ENCODE assay signal across 1 cellular context in the genomic region with DNA sequence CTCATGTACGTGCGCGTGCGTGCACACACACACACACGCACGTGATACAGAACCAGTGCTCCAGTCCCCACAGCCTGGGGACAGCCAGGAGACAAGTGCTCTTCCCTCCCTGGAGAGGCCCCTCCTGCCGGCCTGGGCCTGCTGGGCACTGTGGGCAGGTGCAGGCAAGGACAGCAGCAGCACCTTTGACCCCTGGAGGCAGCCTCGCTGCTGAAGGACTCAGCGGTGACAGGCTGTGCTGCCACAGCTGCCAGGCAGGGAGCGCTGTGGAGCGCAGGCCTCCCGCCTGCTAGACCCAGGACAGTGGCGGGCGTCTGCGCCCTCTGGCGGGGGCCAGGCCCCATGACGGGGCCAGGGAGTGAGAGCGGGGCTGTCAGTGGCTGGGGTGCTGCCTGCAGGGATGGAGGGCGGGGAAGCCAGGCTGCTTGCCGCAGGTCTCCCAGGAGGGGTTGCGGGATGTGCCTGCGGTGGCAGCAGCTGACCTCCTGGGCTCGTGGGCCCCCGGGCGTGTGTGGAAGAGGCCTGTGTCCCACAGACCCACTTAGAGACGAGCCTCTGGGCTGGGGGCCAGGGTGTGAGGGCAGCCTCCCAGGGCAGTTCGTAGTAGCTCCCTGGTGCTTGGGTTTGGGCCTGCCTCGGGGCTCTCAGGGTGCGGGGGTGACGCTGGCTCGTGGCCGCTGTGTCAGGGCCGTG.
TF ChIP-seq lines count a peak whose summit lies in the region.

No MANE protein-coding gene starts in this region.

TF ChIP-seq in HepG2, 621 proteins besides CTCF, POLR2A, EP300 and RAD21 (continued from another document and continues in another):
- TF ChIP-seq, protein P1, sequence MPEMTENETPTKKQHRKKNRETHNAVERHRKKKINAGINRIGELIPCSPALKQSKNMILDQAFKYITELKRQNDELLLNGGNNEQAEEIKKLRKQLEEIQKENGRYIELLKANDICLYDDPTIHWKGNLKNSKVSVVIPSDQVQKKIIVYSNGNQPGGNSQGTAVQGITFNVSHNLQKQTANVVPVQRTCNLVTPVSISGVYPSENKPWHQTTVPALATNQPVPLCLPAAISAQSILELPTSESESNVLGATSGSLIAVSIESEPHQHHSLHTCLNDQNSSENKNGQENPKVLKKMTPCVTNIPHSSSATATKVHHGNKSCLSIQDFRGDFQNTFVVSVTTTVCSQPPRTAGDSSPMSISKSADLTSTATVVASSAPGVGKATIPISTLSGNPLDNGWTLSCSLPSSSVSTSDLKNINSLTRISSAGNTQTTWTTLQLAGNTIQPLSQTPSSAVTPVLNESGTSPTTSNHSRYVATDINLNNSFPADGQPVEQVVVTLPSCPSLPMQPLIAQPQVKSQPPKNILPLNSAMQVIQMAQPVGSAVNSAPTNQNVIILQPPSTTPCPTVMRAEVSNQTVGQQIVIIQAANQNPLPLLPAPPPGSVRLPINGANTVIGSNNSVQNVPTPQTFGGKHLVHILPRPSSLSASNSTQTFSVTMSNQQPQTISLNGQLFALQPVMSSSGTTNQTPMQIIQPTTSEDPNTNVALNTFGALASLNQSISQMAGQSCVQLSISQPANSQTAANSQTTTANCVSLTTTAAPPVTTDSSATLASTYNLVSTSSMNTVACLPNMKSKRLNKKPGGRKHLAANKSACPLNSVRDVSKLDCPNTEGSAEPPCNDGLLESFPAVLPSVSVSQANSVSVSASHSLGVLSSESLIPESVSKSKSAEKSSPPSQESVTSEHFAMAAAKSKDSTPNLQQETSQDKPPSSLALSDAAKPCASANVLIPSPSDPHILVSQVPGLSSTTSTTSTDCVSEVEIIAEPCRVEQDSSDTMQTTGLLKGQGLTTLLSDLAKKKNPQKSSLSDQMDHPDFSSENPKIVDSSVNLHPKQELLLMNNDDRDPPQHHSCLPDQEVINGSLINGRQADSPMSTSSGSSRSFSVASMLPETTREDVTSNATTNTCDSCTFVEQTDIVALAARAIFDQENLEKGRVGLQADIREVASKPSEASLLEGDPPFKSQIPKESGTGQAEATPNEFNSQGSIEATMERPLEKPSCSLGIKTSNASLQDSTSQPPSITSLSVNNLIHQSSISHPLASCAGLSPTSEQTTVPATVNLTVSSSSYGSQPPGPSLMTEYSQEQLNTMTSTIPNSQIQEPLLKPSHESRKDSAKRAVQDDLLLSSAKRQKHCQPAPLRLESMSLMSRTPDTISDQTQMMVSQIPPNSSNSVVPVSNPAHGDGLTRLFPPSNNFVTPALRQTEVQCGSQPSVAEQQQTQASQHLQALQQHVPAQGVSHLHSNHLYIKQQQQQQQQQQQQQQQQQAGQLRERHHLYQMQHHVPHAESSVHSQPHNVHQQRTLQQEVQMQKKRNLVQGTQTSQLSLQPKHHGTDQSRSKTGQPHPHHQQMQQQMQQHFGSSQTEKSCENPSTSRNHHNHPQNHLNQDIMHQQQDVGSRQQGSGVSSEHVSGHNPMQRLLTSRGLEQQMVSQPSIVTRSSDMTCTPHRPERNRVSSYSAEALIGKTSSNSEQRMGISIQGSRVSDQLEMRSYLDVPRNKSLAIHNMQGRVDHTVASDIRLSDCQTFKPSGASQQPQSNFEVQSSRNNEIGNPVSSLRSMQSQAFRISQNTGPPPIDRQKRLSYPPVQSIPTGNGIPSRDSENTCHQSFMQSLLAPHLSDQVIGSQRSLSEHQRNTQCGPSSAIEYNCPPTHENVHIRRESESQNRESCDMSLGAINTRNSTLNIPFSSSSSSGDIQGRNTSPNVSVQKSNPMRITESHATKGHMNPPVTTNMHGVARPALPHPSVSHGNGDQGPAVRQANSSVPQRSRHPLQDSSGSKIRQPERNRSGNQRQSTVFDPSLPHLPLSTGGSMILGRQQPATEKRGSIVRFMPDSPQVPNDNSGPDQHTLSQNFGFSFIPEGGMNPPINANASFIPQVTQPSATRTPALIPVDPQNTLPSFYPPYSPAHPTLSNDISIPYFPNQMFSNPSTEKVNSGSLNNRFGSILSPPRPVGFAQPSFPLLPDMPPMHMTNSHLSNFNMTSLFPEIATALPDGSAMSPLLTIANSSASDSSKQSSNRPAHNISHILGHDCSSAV (CRISPR knock-in tag; IDR thresholded peaks at IDR 0.05; ENCODE audit: borderline replicate concordance), result no peak
- 0 out of 2 replicates have a peak, but pooled peaks have one; percentile 67 for TF ChIP-seq ZNF101 (CRISPR knock-in tag; IDR thresholded peaks at IDR 0.05; ENCODE audit: borderline replicate concordance, low read depth)
- TF ChIP-seq SRSF4 (IDR thresholded peaks at IDR 0.05; ENCODE audit: low read depth, low read length, poor library complexity, severe bottlenecking), result no peak
- TF ChIP-seq MATR3 (CRISPR knock-in tag; IDR thresholded peaks at IDR 0.05), result no peak
- TF ChIP-seq ZFP90 (CRISPR knock-in tag; IDR thresholded peaks at IDR 0.05; ENCODE audit: borderline replicate concordance), result peak; percentile 99
- TF ChIP-seq, protein P2, sequence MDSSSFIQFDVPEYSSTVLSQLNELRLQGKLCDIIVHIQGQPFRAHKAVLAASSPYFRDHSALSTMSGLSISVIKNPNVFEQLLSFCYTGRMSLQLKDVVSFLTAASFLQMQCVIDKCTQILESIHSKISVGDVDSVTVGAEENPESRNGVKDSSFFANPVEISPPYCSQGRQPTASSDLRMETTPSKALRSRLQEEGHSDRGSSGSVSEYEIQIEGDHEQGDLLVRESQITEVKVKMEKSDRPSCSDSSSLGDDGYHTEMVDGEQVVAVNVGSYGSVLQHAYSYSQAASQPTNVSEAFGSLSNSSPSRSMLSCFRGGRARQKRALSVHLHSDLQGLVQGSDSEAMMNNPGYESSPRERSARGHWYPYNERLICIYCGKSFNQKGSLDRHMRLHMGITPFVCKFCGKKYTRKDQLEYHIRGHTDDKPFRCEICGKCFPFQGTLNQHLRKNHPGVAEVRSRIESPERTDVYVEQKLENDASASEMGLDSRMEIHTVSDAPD (CRISPR knock-in tag; IDR thresholded peaks at IDR 0.05), result no peak
- peak; percentile 77 for TF ChIP-seq BHLHE40 (IDR thresholded peaks at IDR 0.05; ENCODE audit: low read length)
- TF ChIP-seq HIVEP1 (CRISPR knock-in tag; IDR thresholded peaks at IDR 0.05), result peak; percentile 88
- peak; percentile 81; the same call in 1 of the 2 replicates for TF ChIP-seq ZFP36L2 (CRISPR knock-in tag; IDR thresholded peaks at IDR 0.05)
- TF ChIP-seq GABPB1 (CRISPR knock-in tag; IDR thresholded peaks at IDR 0.05), result peak; percentile 86
- TF ChIP-seq ZNF737 (CRISPR knock-in tag; IDR thresholded peaks at IDR 0.05; ENCODE audit: borderline replicate concordance), result no peak
- no peak; the same call in 1 of the 2 replicates for TF ChIP-seq ZNF660 (CRISPR knock-in tag; IDR thresholded peaks at IDR 0.05; ENCODE audit: borderline replicate concordance, low read depth)
- TF ChIP-seq REL (CRISPR knock-in tag; conservative IDR thresholded peaks at IDR 0.05), result no peak; the same call in 1 of the 2 replicates
- peak; percentile 97 for TF ChIP-seq ZSCAN9 (CRISPR knock-in tag; IDR thresholded peaks at IDR 0.05; ENCODE audit: borderline replicate concordance)
- 0 out of 2 replicates have a peak, but pooled peaks have one; percentile 44 for TF ChIP-seq ZNF329 (CRISPR knock-in tag; IDR thresholded peaks at IDR 0.05; ENCODE audit: low read depth)
- no peak for TF ChIP-seq SUZ12 (IDR thresholded peaks at IDR 0.05; ENCODE audit: low read depth, low read length)
- TF ChIP-seq ZNF235 (CRISPR knock-in tag; IDR thresholded peaks at IDR 0.05; ENCODE audit: borderline replicate concordance), result peak; percentile 94
- peak; percentile 95 for TF ChIP-seq MAF1 (CRISPR knock-in tag; IDR thresholded peaks at IDR 0.05; ENCODE audit: borderline replicate concordance)
- TF ChIP-seq ELF3 (CRISPR knock-in tag; IDR thresholded peaks at IDR 0.05), result peak; percentile 91
- TF ChIP-seq RBM22 (optimal IDR thresholded peaks at IDR 0.05; ENCODE audit: low read length), result peak; percentile 87
- TF ChIP-seq ZSCAN20 (CRISPR knock-in tag; IDR thresholded peaks at IDR 0.05; ENCODE audit: borderline replicate concordance), result 0 out of 2 replicates have a peak, but pooled peaks have one; percentile 84
- peak; percentile 95 for TF ChIP-seq ZFX (CRISPR knock-in tag; IDR thresholded peaks at IDR 0.05; ENCODE audit: low read depth)
- TF ChIP-seq, protein P3, sequence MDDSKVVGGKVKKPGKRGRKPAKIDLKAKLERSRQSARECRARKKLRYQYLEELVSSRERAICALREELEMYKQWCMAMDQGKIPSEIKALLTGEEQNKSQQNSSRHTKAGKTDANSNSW (CRISPR knock-in tag; IDR thresholded peaks at IDR 0.05; ENCODE audit: borderline replicate concordance), result peak; percentile 77; the same call in 1 of the 2 replicates
- no peak for TF ChIP-seq SRSF9 (IDR thresholded peaks at IDR 0.05; ENCODE audit: borderline replicate concordance, insufficient read depth, low read depth, low read length, poor library complexity, severe bottlenecking)
- peak; percentile 91; the same call in 1 of the 2 replicates for TF ChIP-seq ZNF780A (CRISPR knock-in tag; IDR thresholded peaks at IDR 0.05)
- no peak for TF ChIP-seq NFE2L2 (IDR thresholded peaks at IDR 0.05; ENCODE audit: low read length)
- TF ChIP-seq SIN3A (IDR thresholded peaks at IDR 0.05; ENCODE audit: borderline replicate concordance, low read depth, low read length), result peak; percentile 42; the same call in 1 of the 2 replicates
- TF ChIP-seq, protein P4, sequence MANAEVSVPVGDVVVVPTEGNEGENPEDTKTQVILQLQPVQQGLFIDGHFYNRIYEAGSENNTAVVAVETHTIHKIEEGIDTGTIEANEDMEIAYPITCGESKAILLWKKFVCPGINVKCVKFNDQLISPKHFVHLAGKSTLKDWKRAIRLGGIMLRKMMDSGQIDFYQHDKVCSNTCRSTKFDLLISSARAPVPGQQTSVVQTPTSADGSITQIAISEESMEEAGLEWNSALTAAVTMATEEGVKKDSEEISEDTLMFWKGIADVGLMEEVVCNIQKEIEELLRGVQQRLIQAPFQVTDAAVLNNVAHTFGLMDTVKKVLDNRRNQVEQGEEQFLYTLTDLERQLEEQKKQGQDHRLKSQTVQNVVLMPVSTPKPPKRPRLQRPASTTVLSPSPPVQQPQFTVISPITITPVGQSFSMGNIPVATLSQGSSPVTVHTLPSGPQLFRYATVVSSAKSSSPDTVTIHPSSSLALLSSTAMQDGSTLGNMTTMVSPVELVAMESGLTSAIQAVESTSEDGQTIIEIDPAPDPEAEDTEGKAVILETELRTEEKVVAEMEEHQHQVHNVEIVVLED (CRISPR knock-in tag; IDR thresholded peaks at IDR 0.05; ENCODE audit: borderline replicate concordance), result peak; percentile 71
- peak; percentile 96 for TF ChIP-seq KDM5B (CRISPR knock-in tag; IDR thresholded peaks at IDR 0.05; ENCODE audit: borderline replicate concordance)
- TF ChIP-seq, protein P5, sequence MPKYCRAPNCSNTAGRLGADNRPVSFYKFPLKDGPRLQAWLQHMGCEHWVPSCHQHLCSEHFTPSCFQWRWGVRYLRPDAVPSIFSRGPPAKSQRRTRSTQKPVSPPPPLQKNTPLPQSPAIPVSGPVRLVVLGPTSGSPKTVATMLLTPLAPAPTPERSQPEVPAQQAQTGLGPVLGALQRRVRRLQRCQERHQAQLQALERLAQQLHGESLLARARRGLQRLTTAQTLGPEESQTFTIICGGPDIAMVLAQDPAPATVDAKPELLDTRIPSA (CRISPR knock-in tag; IDR thresholded peaks at IDR 0.05; ENCODE audit: borderline replicate concordance), result no peak
- TF ChIP-seq HHEX (CRISPR knock-in tag; IDR thresholded peaks at IDR 0.05), result no peak
- no peak for TF ChIP-seq SP1 (IDR thresholded peaks at IDR 0.05)
- peak; percentile 88 for TF ChIP-seq SP1 (CRISPR knock-in tag; IDR thresholded peaks at IDR 0.05)
- 0 out of 2 replicates have a peak, but pooled peaks have one; percentile 36 for TF ChIP-seq PCBP1 (IDR thresholded peaks at IDR 0.05; ENCODE audit: borderline replicate concordance, low read depth, low read length)
- TF ChIP-seq SETDB1 (CRISPR knock-in tag; IDR thresholded peaks at IDR 0.05; ENCODE audit: borderline replicate concordance), result no peak
- TF ChIP-seq ZNF205 (CRISPR knock-in tag; IDR thresholded peaks at IDR 0.05), result peak; percentile 92
- TF ChIP-seq HNF4A (CRISPR knock-in tag; IDR thresholded peaks at IDR 0.05), result peak; percentile 93
- no peak for TF ChIP-seq EHMT2 (IDR thresholded peaks at IDR 0.05; ENCODE audit: borderline replicate concordance, low read depth, low read length)
- peak; percentile 98 for TF ChIP-seq ZNF567 (CRISPR knock-in tag; IDR thresholded peaks at IDR 0.05; ENCODE audit: borderline replicate concordance)
- TF ChIP-seq, protein P6, sequence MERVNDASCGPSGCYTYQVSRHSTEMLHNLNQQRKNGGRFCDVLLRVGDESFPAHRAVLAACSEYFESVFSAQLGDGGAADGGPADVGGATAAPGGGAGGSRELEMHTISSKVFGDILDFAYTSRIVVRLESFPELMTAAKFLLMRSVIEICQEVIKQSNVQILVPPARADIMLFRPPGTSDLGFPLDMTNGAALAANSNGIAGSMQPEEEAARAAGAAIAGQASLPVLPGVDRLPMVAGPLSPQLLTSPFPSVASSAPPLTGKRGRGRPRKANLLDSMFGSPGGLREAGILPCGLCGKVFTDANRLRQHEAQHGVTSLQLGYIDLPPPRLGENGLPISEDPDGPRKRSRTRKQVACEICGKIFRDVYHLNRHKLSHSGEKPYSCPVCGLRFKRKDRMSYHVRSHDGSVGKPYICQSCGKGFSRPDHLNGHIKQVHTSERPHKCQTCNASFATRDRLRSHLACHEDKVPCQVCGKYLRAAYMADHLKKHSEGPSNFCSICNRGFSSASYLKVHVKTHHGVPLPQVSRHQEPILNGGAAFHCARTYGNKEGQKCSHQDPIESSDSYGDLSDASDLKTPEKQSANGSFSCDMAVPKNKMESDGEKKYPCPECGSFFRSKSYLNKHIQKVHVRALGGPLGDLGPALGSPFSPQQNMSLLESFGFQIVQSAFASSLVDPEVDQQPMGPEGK (CRISPR knock-in tag; IDR thresholded peaks at IDR 0.05), result peak; percentile 84
- TF ChIP-seq, protein P7, sequence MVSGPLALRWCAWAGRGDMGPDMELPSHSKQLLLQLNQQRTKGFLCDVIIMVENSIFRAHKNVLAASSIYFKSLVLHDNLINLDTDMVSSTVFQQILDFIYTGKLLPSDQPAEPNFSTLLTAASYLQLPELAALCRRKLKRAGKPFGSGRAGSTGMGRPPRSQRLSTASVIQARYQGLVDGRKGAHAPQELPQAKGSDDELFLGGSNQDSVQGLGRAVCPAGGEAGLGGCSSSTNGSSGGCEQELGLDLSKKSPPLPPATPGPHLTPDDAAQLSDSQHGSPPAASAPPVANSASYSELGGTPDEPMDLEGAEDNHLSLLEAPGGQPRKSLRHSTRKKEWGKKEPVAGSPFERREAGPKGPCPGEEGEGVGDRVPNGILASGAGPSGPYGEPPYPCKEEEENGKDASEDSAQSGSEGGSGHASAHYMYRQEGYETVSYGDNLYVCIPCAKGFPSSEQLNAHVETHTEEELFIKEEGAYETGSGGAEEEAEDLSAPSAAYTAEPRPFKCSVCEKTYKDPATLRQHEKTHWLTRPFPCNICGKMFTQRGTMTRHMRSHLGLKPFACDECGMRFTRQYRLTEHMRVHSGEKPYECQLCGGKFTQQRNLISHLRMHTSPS (CRISPR knock-in tag; IDR thresholded peaks at IDR 0.05; ENCODE audit: low read depth), result peak; percentile 94
- TF ChIP-seq, protein P8, sequence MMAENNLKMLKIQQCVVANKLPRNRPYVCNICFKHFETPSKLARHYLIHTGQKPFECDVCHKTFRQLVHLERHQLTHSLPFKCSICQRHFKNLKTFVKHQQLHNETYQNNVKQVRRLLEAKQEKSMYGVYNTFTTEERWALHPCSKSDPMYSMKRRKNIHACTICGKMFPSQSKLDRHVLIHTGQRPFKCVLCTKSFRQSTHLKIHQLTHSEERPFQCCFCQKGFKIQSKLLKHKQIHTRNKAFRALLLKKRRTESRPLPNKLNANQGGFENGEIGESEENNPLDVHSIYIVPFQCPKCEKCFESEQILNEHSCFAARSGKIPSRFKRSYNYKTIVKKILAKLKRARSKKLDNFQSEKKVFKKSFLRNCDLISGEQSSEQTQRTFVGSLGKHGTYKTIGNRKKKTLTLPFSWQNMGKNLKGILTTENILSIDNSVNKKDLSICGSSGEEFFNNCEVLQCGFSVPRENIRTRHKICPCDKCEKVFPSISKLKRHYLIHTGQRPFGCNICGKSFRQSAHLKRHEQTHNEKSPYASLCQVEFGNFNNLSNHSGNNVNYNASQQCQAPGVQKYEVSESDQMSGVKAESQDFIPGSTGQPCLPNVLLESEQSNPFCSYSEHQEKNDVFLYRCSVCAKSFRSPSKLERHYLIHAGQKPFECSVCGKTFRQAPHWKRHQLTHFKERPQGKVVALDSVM (CRISPR knock-in tag; IDR thresholded peaks at IDR 0.05), result peak; percentile 95
